In genomic region chr16:50040710-50041109, GRCh38 we compare ENCODE assay signal across 22 cellular contexts. TPM values are rescaled to one million over a fixed set of nuclear protein-coding genes. Genes with fewer than 3 reads are reported as not detected.
DNase-seq lines count a peak whose midpoint lies in the region; ATAC-seq, FAIRE-seq and TF ChIP-seq lines count a peak whose summit lies in the region.
"Had no signal": no experiment of that assay in that cellular context is flagged by ENCODE, and none has a peak within 500 bp of the region (broad histone marks: within the 10 kb centered on the region; RNA-seq: fewer than 3 reads in every experiment).

No MANE protein-coding gene starts in this region.

- H3K9me3 Mint-ChIP-seq in dendritic cell treated with granulocyte-macrophage colony-stimulating factor and Interleukin-4, amounts not matched to agents 40 ng/mL and 50 ng/mL, for 4 days, result no peaks in the 10 kb centered on the region
- H3K9me3 Mint-ChIP-seq in type B pancreatic cell (no peaks in the 10 kb centered on the region), GM23338 (no peaks in the 10 kb centered on the region)
- H3K9me3 Mint-ChIP-seq: CD4-positive, CD25-positive, alpha-beta regulatory T cell; CD8-positive, alpha-beta T cell had no signal

- WGBS in HepG2 (ENCODE audit: low lambda C conversion rate), result 28% methylated on average over 1 of the region's 1 CpG
- 43% methylated on average over 1 of the region's 1 CpG for WGBS in right lobe of liver (ENCODE audit: insufficient coverage, low coverage, low lambda C conversion rate, missing lambda C conversion rate)
- 52 to 64% methylated on average over 1 of the region's 1 CpG for WGBS in lower leg skin, 2 donors

- BruUV-seq in HepG2 (replicated peaks; lab: Mats Ljungman, UMichigan), result no TSS peak

- no peaks in the 10 kb centered on the region for H3K9me2 ChIP-seq in GM23338 (ENCODE audit: insufficient read depth)

- H3K27me3 ChIP-seq in HepG2 (ENCODE audit: control insufficient read depth in 1 of 2, insufficient read depth in 2 of 2, low read length in 2 of 2), result 0 out of 5 replicates have a peak, but pooled peaks cover 0 to 4% of the 10 kb centered on the region in 2 experiments
- no peaks in the 10 kb centered on the region for H3K27me3 ChIP-seq in right lobe of liver
- no peaks in the 10 kb centered on the region for H3K27me3 ChIP-seq in lower lobe of right lung (ENCODE audit: low read depth)
- no peaks in the 10 kb centered on the region for H3K27me3 ChIP-seq in GM23338 (ENCODE audit: insufficient read depth)
- H3K27me3 ChIP-seq: BLaER1 had no signal

- no peaks in the 10 kb centered on the region for H3F3A ChIP-seq in GM23338 (replicated peaks; ENCODE audit: low read depth)

- H3K4me1 ChIP-seq in HepG2 (ENCODE audit: insufficient read depth, low read length) (peaks cover 52% of the 10 kb centered on the region), right lobe of liver (peaks cover 0 to 6% (median 3%) of the 10 kb centered on the region in 4 donors), lower lobe of right lung (peaks cover 35% of the 10 kb centered on the region), GM23338 (ENCODE audit: insufficient read depth) (peaks cover 5% of the 10 kb centered on the region; the same call in 1 of the 2 replicates)

- ATAC-seq in HepG2, result peak; percentile 36; the same call in 2 of the 3 replicates
- ATAC-seq in right lobe of liver, result no peak
- ATAC-seq in lower lobe of right lung, result peak; percentile 35 to 49
- no peak for ATAC-seq in GM23338
- ATAC-seq: CD8-positive, alpha-beta T cell had no signal

- intact Hi-C loops in HepG2 (cut with micrococcal nuclease; ENCODE audit: unreplicated experiment) (no loop called here), right lobe of liver (cut with DNase I) (no loop called here), lower lobe of right lung (cut with DNase I) (no loop called here), lower leg skin (cut with DNase I; ENCODE audit: low total_unique reads) (no loop called here)
- intact Hi-C loops in dendritic cell treated with granulocyte-macrophage colony-stimulating factor and Interleukin-4, amounts not matched to agents 40 ng/mL and 50 ng/mL, for 4 days (cut with micrococcal nuclease), result no loop called here

- no peak for TF ChIP-seq RAD21 in HepG2 (CRISPR knock-in tag; IDR thresholded peaks at IDR 0.05)

- H3K27ac ChIP-seq in HepG2 (ENCODE audit: extremely low read length, insufficient read depth, low read length) (no peak overlapping the region), right lobe of liver (no peak overlapping the region), lower lobe of right lung (no peak overlapping the region), GM23338 (ENCODE audit: low read depth) (no peak overlapping the region)
- H3K27ac ChIP-seq: BLaER1, C4-2B had no signal

- TF ChIP-seq POLR2A in HepG2 (IDR thresholded peaks at IDR 0.05; ENCODE audit: insufficient read depth in 1 of 2, low read depth in 2 of 2, low read length in 2 of 2) (no peak), right lobe of liver (IDR thresholded peaks at IDR 0.05) (no peak), lower leg skin (IDR thresholded peaks at IDR 0.05) (no peak)

- H3K36me3 Mint-ChIP-seq in dendritic cell treated with granulocyte-macrophage colony-stimulating factor and Interleukin-4, amounts not matched to agents 40 ng/mL and 50 ng/mL, for 4 days (ENCODE audit: low read depth), result peaks cover 9% of the 10 kb centered on the region
- H3K36me3 Mint-ChIP-seq in type B pancreatic cell, result peaks cover 5% of the 10 kb centered on the region
- peaks cover 1% of the 10 kb centered on the region; the same call in 1 of the 3 replicates for H3K36me3 Mint-ChIP-seq in GM23338 (ENCODE audit: low read depth)

- H4K20me1 ChIP-seq in HepG2 (ENCODE audit: insufficient read depth, low read length) (no peaks in the 10 kb centered on the region), GM23338 (replicated peaks; ENCODE audit: insufficient read depth) (no peaks in the 10 kb centered on the region)
- H4K20me1 ChIP-seq: BLaER1 had no signal

- H3K4me2 ChIP-seq in HepG2 (ENCODE audit: low read depth, low read length), result peak overlapping the region; percentile 67; the same call in 1 of the 2 replicates
- H3K4me2 ChIP-seq in GM23338, result no peak overlapping the region
- H3K4me2 ChIP-seq: BLaER1 had no signal

- H3K4me3 ChIP-seq in HepG2 (replicated peaks in 1 of 3; ENCODE audit: insufficient read depth in 1 of 3, low read depth in 2 of 3, low read length in 3 of 3) (no peak overlapping the region; a peak in 1 of 6 replicates), right lobe of liver (no peak overlapping the region), lower lobe of right lung (no peak overlapping the region), lower leg skin (ENCODE audit: low read depth, poor library complexity, severe bottlenecking) (no peak overlapping the region), GM23338 (no peak overlapping the region)
- H3K4me3 ChIP-seq: BLaER1 had no signal

- no peak for TF ChIP-seq CTCF in HepG2 (CRISPR knock-in tag; IDR thresholded peaks at IDR 0.05)
- TF ChIP-seq CTCF in right lobe of liver (IDR thresholded peaks at IDR 0.05), result no peak
- no peak for TF ChIP-seq CTCF in lower lobe of right lung (IDR thresholded peaks at IDR 0.05)
- no peak for TF ChIP-seq CTCF in type B pancreatic cell (conservative IDR thresholded peaks at IDR 0.05)
- no peak for TF ChIP-seq CTCF in lower leg skin (IDR thresholded peaks at IDR 0.05)
- no peak for TF ChIP-seq CTCF in GM23338 (conservative IDR thresholded peaks at IDR 0.05; ENCODE audit: low read depth in 2 of 2)

- H3K36me3 ChIP-seq in HepG2 (replicated peaks in 1 of 2; ENCODE audit: control insufficient read depth in 1 of 2, insufficient read depth in 2 of 2, low read length in 2 of 2) (no peaks in the 10 kb centered on the region; a peak in 1 of 5 replicates), right lobe of liver (no peaks in the 10 kb centered on the region), lower lobe of right lung (peaks cover 18% of the 10 kb centered on the region), GM23338 (ENCODE audit: insufficient read depth) (peaks cover 13% of the 10 kb centered on the region)

- H2AFZ ChIP-seq in HepG2 (ENCODE audit: low read length) (no peak overlapping the region), GM23338 (no peak overlapping the region)

- H3K79me2 ChIP-seq in HepG2 (ENCODE audit: insufficient read depth, low read length) (no peaks in the 10 kb centered on the region), GM23338 (replicated peaks; ENCODE audit: insufficient read depth) (no peaks in the 10 kb centered on the region)

- CTCF ChIA-PET in HepG2 (lab: Yijun Ruan, JAX; ENCODE audit: low intra/inter-chr PET ratio, low total read pairs), result no interaction called here

- TF ChIP-seq EP300 in HepG2 (IDR thresholded peaks at IDR 0.05; ENCODE audit: low read depth in 2 of 2, low read length in 2 of 2) (no peak), HepG2 (CRISPR knock-in tag; IDR thresholded peaks at IDR 0.05; ENCODE audit: borderline replicate concordance) (no peak)

- H3K9ac ChIP-seq in HepG2 (ENCODE audit: insufficient read depth, low read depth, low read length), result no peak overlapping the region
- H3K9ac ChIP-seq: BLaER1 had no signal

- H3K9me3 ChIP-seq in HepG2 (ENCODE audit: low read length) (no peaks in the 10 kb centered on the region), right lobe of liver (no peaks in the 10 kb centered on the region), lower lobe of right lung (no peaks in the 10 kb centered on the region)
- H3K9me3 ChIP-seq: BLaER1, Caco-2 had no signal

- peaks cover 40% of the 10 kb centered on the region for H3K4me1 Mint-ChIP-seq in dendritic cell treated with granulocyte-macrophage colony-stimulating factor and Interleukin-4, amounts not matched to agents 40 ng/mL and 50 ng/mL, for 4 days (ENCODE audit: low read depth)
- H3K4me1 Mint-ChIP-seq in type B pancreatic cell (ENCODE audit: unreplicated experiment), result peaks cover 10% of the 10 kb centered on the region
- H3K4me1 Mint-ChIP-seq in GM23338, result peaks cover 5% of the 10 kb centered on the region

- no peak for FAIRE-seq in HepG2 (lab: Jason Lieb, UNC)
- FAIRE-seq: A204.1, GM12891, GM18507 had no signal

- peak overlapping the region; percentile 50 for H3K27ac Mint-ChIP-seq in dendritic cell treated with granulocyte-macrophage colony-stimulating factor and Interleukin-4, amounts not matched to agents 40 ng/mL and 50 ng/mL, for 4 days
- H3K27ac Mint-ChIP-seq in type B pancreatic cell (peak overlapping the region; percentile 81), GM23338 (no peak overlapping the region)
- H3K27ac Mint-ChIP-seq: B cell; CD4-positive, CD25-positive, alpha-beta regulatory T cell; CD8-positive, alpha-beta T cell had no signal

- no peak overlapping the region for H3K4me3 Mint-ChIP-seq in dendritic cell treated with granulocyte-macrophage colony-stimulating factor and Interleukin-4, amounts not matched to agents 40 ng/mL and 50 ng/mL, for 4 days
- no peak overlapping the region for H3K4me3 Mint-ChIP-seq in type B pancreatic cell
- no peak overlapping the region for H3K4me3 Mint-ChIP-seq in GM23338
- H3K4me3 Mint-ChIP-seq: B cell; CD4-positive, CD25-positive, alpha-beta regulatory T cell; CD8-positive, alpha-beta T cell had no signal

- DNase-seq in HepG2 (ENCODE audit: low spot score), result no peak
- no peak for DNase-seq in right lobe of liver
- no peak for DNase-seq in lower lobe of right lung
- DNase-seq in type B pancreatic cell (ENCODE audit: extremely low spot score, unreplicated experiment), result no peak
- DNase-seq in lower leg skin (ENCODE audit: low spot score in 2 of 2), result no peak
- no peak for DNase-seq in GM23338 (ENCODE audit: low spot score)
- no peak for DNase-seq in NCI-H1436 (lab: John Stamatoyannopoulos, UW)
- DNase-seq: CD4-positive, CD25-positive, alpha-beta regulatory T cell; CD8-positive, alpha-beta T cell; DMS153; GF-D8; GOT3; H7; HCEC 1CT had no signal

- POLR2A ChIA-PET in HepG2 (lab: Yijun Ruan, JAX), result interaction anchor here (0.8 to 1.9 kb wide), 3 partner anchors 16 to 25 kb away, joined by 3 to 9 read pairs (median 4); partner anchors contain the start of genes CNEP1R1 and HEATR3

- no peaks in the 10 kb centered on the region for H3K27me3 Mint-ChIP-seq in dendritic cell treated with granulocyte-macrophage colony-stimulating factor and Interleukin-4, amounts not matched to agents 40 ng/mL and 50 ng/mL, for 4 days
- H3K27me3 Mint-ChIP-seq in type B pancreatic cell, result peaks cover 3% of the 10 kb centered on the region
- peaks cover 3% of the 10 kb centered on the region for H3K27me3 Mint-ChIP-seq in GM23338 (ENCODE audit: insufficient read depth, low read depth, poor library complexity)

- in situ Hi-C loops in HepG2 (cut with HindIII; ENCODE audit: extremely low pct_ligation_motif_present, low pct_unique_long_range_greater_than_20kb), result loop anchor here (25.0 kb wide), 1 partner anchor 322 kb away; the partner anchor contains the start of gene BRD7

RNA-seq across cellular contexts. Expression of gene CNEP1R1, which starts 15.7 kb away (rescaled TPM):
- 22.9 and 23.6 TPM in 2 replicates for total RNA-seq in HepG2 (2016; rRNA removed; fragmentation: Illumina TruSeq; extraction: Trizol)
- 10.6 and 11.2 TPM in 2 replicates for total RNA-seq in HepG2 (2016; cell fraction: cytosol; rRNA removed; fragmentation: Illumina TruSeq; extraction: Trizol; ENCODE audit: low read depth)
- 20.7 and 24.2 TPM in 2 replicates for total RNA-seq in HepG2 (2016; cell fraction: insoluble cytoplasmic fraction; rRNA removed; fragmentation: Illumina TruSeq; extraction: Trizol)
- total RNA-seq in HepG2 (2016; cell fraction: membrane; rRNA removed; fragmentation: Illumina TruSeq; extraction: Trizol), result 25.2 and 28.8 TPM in 2 replicates
- 23.6 and 26.4 TPM in 2 replicates for total RNA-seq in HepG2 (2016; cell fraction: nucleus; rRNA removed; fragmentation: Illumina TruSeq; extraction: Trizol)
- polyA plus RNA-seq in HepG2 (2011; rRNA removed), result 25.3 and 26.8 TPM in 2 replicates
- 13.4 and 20.7 TPM in 2 replicates for polyA plus RNA-seq in HepG2 (2011; cell fraction: cytosol; rRNA removed)
- 25.5 and 34.1 TPM in 2 replicates for polyA plus RNA-seq in HepG2 (2011; cell fraction: nucleus; rRNA removed)
- 15.1 and 16.1 TPM in 2 replicates for polyA plus RNA-seq in HepG2 (2012)
- 5.8 and 6.8 TPM in 2 replicates for polyA plus RNA-seq in HepG2 (2016; cell fraction: cytosol; fragmentation: Illumina TruSeq; extraction: Trizol; ENCODE audit: low read depth)
- polyA plus RNA-seq in HepG2 (2016; cell fraction: insoluble cytoplasmic fraction; fragmentation: Illumina TruSeq; extraction: Trizol; ENCODE audit: low read depth), result 17.2 and 18.5 TPM in 2 replicates
- polyA plus RNA-seq in HepG2 (2016; cell fraction: membrane; fragmentation: Illumina TruSeq; extraction: Trizol; ENCODE audit: low read depth), result 12.5 and 13.8 TPM in 2 replicates
- 46.2 and 46.7 TPM in 2 replicates for polyA plus RNA-seq in HepG2 (2016; cell fraction: nucleus; fragmentation: Illumina TruSeq; extraction: Trizol; ENCODE audit: insufficient read depth, low read depth)
- polyA minus RNA-seq in HepG2 (2011; rRNA and poly(A)+ RNA removed; ENCODE audit: low replicate concordance), result 9.1 and 15.4 TPM in 2 replicates
- 17.9 and 22.7 TPM in 2 replicates for polyA minus RNA-seq in HepG2 (2011; cell fraction: cytosol; rRNA and poly(A)+ RNA removed)
- 30.4 and 32.3 TPM in 2 replicates for polyA minus RNA-seq in HepG2 (2011; cell fraction: nucleus; rRNA and poly(A)+ RNA removed)
- total RNA-seq in right lobe of liver, result 1 to 10 TPM; 6.0 to 9.6 (median 7.5) TPM
- 25.6 TPM for total RNA-seq in lower lobe of right lung
- total RNA-seq in type B pancreatic cell (ENCODE audit: low replicate concordance), result 21.7 and 26.1 TPM in 2 replicates
- 10 to 100 TPM; 10.3 to 18.9 (median 17.5) TPM for total RNA-seq in lower leg skin
- 19.1 and 30.3 TPM in 2 replicates for total RNA-seq in GM23338 (2014; rRNA removed; shearing (Covaris generic))
- polyA plus RNA-seq in GM23338 (2016; fragmentation: Nextera tagmentation; extraction: Ambion mirVana), result 11.8 and 13.8 TPM in 2 replicates

RNA-seq across cellular contexts. Expression of gene HEATR3, which starts 25.1 kb away (rescaled TPM):
- total RNA-seq in HepG2 (2016; rRNA removed; fragmentation: Illumina TruSeq; extraction: Trizol), result 52.4 and 60.2 TPM in 2 replicates
- 12.4 and 12.6 TPM in 2 replicates for total RNA-seq in HepG2 (2016; cell fraction: cytosol; rRNA removed; fragmentation: Illumina TruSeq; extraction: Trizol; ENCODE audit: low read depth)
- total RNA-seq in HepG2 (2016; cell fraction: insoluble cytoplasmic fraction; rRNA removed; fragmentation: Illumina TruSeq; extraction: Trizol), result 53.9 and 59.2 TPM in 2 replicates
- 26.4 and 27.6 TPM in 2 replicates for total RNA-seq in HepG2 (2016; cell fraction: membrane; rRNA removed; fragmentation: Illumina TruSeq; extraction: Trizol)
- 47.4 and 53.4 TPM in 2 replicates for total RNA-seq in HepG2 (2016; cell fraction: nucleus; rRNA removed; fragmentation: Illumina TruSeq; extraction: Trizol)
- 22.4 and 26.8 TPM in 2 replicates for polyA plus RNA-seq in HepG2 (2011; rRNA removed)
- polyA plus RNA-seq in HepG2 (2011; cell fraction: cytosol; rRNA removed), result 15.4 and 17.6 TPM in 2 replicates
- 77.8 and 81.6 TPM in 2 replicates for polyA plus RNA-seq in HepG2 (2011; cell fraction: nucleus; rRNA removed)
- 17.6 and 19.5 TPM in 2 replicates for polyA plus RNA-seq in HepG2 (2012)
- polyA plus RNA-seq in HepG2 (2016; cell fraction: cytosol; fragmentation: Illumina TruSeq; extraction: Trizol; ENCODE audit: low read depth), result 4.8 and 5.2 TPM in 2 replicates
- polyA plus RNA-seq in HepG2 (2016; cell fraction: insoluble cytoplasmic fraction; fragmentation: Illumina TruSeq; extraction: Trizol; ENCODE audit: low read depth), result 34.2 and 38.9 TPM in 2 replicates
- polyA plus RNA-seq in HepG2 (2016; cell fraction: membrane; fragmentation: Illumina TruSeq; extraction: Trizol; ENCODE audit: low read depth), result 11.1 and 12.7 TPM in 2 replicates
- 85.8 and 86.3 TPM in 2 replicates for polyA plus RNA-seq in HepG2 (2016; cell fraction: nucleus; fragmentation: Illumina TruSeq; extraction: Trizol; ENCODE audit: insufficient read depth, low read depth)
- 29.3 and 29.9 TPM in 2 replicates for polyA minus RNA-seq in HepG2 (2011; rRNA and poly(A)+ RNA removed; ENCODE audit: low replicate concordance)
- 12.7 and 13.7 TPM in 2 replicates for polyA minus RNA-seq in HepG2 (2011; cell fraction: cytosol; rRNA and poly(A)+ RNA removed)
- polyA minus RNA-seq in HepG2 (2011; cell fraction: nucleus; rRNA and poly(A)+ RNA removed), result 28.8 and 30.3 TPM in 2 replicates
- 10 to 100 TPM in 5 of 6 experiments, 1 to 10 TPM in 1; 8.7 to 21.1 (median 12.2) TPM for total RNA-seq in right lobe of liver
- total RNA-seq in lower lobe of right lung, result 22.8 TPM
- total RNA-seq in type B pancreatic cell (ENCODE audit: low replicate concordance), result 16.7 and 17.9 TPM in 2 replicates
- 10 to 100 TPM; 11.5 to 19.7 (median 12.5) TPM for total RNA-seq in lower leg skin
- total RNA-seq in GM23338 (2014; rRNA removed; shearing (Covaris generic)), result 29.9 and 35.0 TPM in 2 replicates
- polyA plus RNA-seq in GM23338 (2016; fragmentation: Nextera tagmentation; extraction: Ambion mirVana), result 7.5 and 8.0 TPM in 2 replicates

Comparison
In these comparisons a context has a peak if more than half of its experiments do, and no peak if none do; other contexts are left out.
1. ATAC-seq: peak in HepG2 (single experiment) and lower lobe of right lung (2 of 2); none in right lobe of liver (0 of 4) and GM23338 (single experiment).